28 cellular contexts compared by ENCODE assay signal in genomic region chr18:24515721-24516120, GRCh38. TPM values are rescaled to one million over a fixed set of nuclear protein-coding genes. Genes with fewer than 3 reads are reported as not detected.
DNase-seq lines count a peak whose midpoint lies in the region; ATAC-seq and TF ChIP-seq lines count a peak whose summit lies in the region.
"Had no signal": no experiment of that assay in that cellular context is flagged by ENCODE, and none has a peak within 500 bp of the region (broad histone marks: within the 10 kb centered on the region; RNA-seq: fewer than 3 reads in every experiment).

No MANE protein-coding gene starts in this region.

- H3K36me3 ChIP-seq in GM23338 (ENCODE audit: insufficient read depth), result no peaks in the 10 kb centered on the region
- H3K36me3 ChIP-seq: BLaER1 treated with 17β-estradiol and CSF1 and Interleukin-3, amounts not matched to agents 10 nM and 100 nM had no signal

- H3K4me1 Mint-ChIP-seq in GM23338, result no peaks in the 10 kb centered on the region; the same call in 2 of the 3 replicates
- H3K4me1 Mint-ChIP-seq in activated CD8-positive, alpha-beta memory T cell treated with anti-CD3 and anti-CD28 coated beads, Interleukin-2, amount 10 ng/mL, durations not matched to agents 7 days and 5 days, result no peaks in the 10 kb centered on the region
- H3K4me1 Mint-ChIP-seq: B cell had no signal

- DNase-seq in GM23338 (ENCODE audit: low spot score), result no peak
- DNase-seq in head of caudate nucleus, result peak in 26 of 42 donors; percentile 3 to 68 (median 22)
- DNase-seq in putamen (ENCODE audit: low spot score), result peak; percentile 58
- no peak for DNase-seq in activated CD8-positive, alpha-beta memory T cell treated with anti-CD3 and anti-CD28 coated beads, Interleukin-2, amount 10 ng/mL, durations not matched to agents 7 days and 5 days
- DNase-seq in DMS114 treated with DMSO at 0.1 percent for 48 hours (lab: John Stamatoyannopoulos, UW; ENCODE audit: unreplicated experiment), result no peak
- DNase-seq: 8988T; ACHN; AML-193; Caco-2; Calu3; CD4-positive, alpha-beta T cell; CD8-positive, alpha-beta T cell; DMS153; DMS53; DMS79; DND-41; EL; GDM1 had no signal

- CTCF ChIA-PET in activated CD8-positive, alpha-beta memory T cell treated with anti-CD3 and anti-CD28 coated beads, Interleukin-2, amount 10 ng/mL, durations not matched to agents 7 days and 5 days (lab: Charles Lee), result interaction anchor here (0.6 kb wide), 1 partner anchor 1454 kb away, joined by 3 read pairs; no protein-coding TSS in a partner anchor

- H3K27ac ChIP-seq in GM23338 (ENCODE audit: low read depth) (no peak overlapping the region), cingulate gyrus (ENCODE audit: low read depth, low read length) (peak overlapping the region; percentile 62)
- H3K27ac ChIP-seq: BLaER1 treated with 17β-estradiol and CSF1 and Interleukin-3, amounts not matched to agents 10 nM and 100 nM; C4-2B had no signal

- no peaks in the 10 kb centered on the region for H3F3A ChIP-seq in GM23338 (replicated peaks; ENCODE audit: low read depth)

- no peak for TF ChIP-seq CTCF in GM23338 (conservative IDR thresholded peaks at IDR 0.05; ENCODE audit: low read depth in 2 of 2)

- H3K4me3 ChIP-seq in GM23338, result no peak overlapping the region
- H3K4me3 ChIP-seq: BLaER1 treated with 17β-estradiol and CSF1 and Interleukin-3, amounts not matched to agents 10 nM and 100 nM; GM12878 had no signal

- H3K4me1 ChIP-seq in GM23338 (ENCODE audit: insufficient read depth), result no peaks in the 10 kb centered on the region
- H3K4me1 ChIP-seq: BLaER1 treated with 17β-estradiol and CSF1 and Interleukin-3, amounts not matched to agents 10 nM and 100 nM; Caco-2 had no signal

- no peaks in the 10 kb centered on the region for H3K79me2 ChIP-seq in GM23338 (replicated peaks; ENCODE audit: insufficient read depth)

- intact Hi-C loops in head of caudate nucleus (cut with DNase I), result no loop called here

- ATAC-seq in GM23338 (no peak), HG02678 (IDR thresholded peaks at IDR 0.05; ENCODE audit: unreplicated experiment) (no peak), HG02623 (IDR thresholded peaks at IDR 0.05; ENCODE audit: unreplicated experiment) (no peak)
- ATAC-seq in activated CD8-positive, alpha-beta memory T cell treated with anti-CD3 and anti-CD28 coated beads, Interleukin-2, amount 10 ng/mL, durations not matched to agents 7 days and 5 days, result no peak
- ATAC-seq: CD8-positive, alpha-beta T cell; GM12878 had no signal

- H3K9me3 Mint-ChIP-seq in GM23338, result no peaks in the 10 kb centered on the region
- H3K9me3 Mint-ChIP-seq in activated CD8-positive, alpha-beta memory T cell treated with anti-CD3 and anti-CD28 coated beads, Interleukin-2, amount 10 ng/mL, durations not matched to agents 7 days and 5 days (ENCODE audit: low read depth), result no peaks in the 10 kb centered on the region
- H3K9me3 Mint-ChIP-seq: CD4-positive, alpha-beta T cell; CD8-positive, alpha-beta T cell had no signal

- H3K4me2 ChIP-seq in GM23338, result no peak overlapping the region
- H3K4me2 ChIP-seq: BLaER1 treated with 17β-estradiol and CSF1 and Interleukin-3, amounts not matched to agents 10 nM and 100 nM had no signal

- no peaks in the 10 kb centered on the region for H3K36me3 Mint-ChIP-seq in GM23338 (ENCODE audit: low read depth)
- H3K36me3 Mint-ChIP-seq in activated CD8-positive, alpha-beta memory T cell treated with anti-CD3 and anti-CD28 coated beads, Interleukin-2, amount 10 ng/mL, durations not matched to agents 7 days and 5 days, result no peaks in the 10 kb centered on the region
- H3K36me3 Mint-ChIP-seq: CD8-positive, alpha-beta T cell had no signal

- H3K9me2 ChIP-seq in GM23338 (ENCODE audit: insufficient read depth), result 0 out of 2 replicates have a peak, but pooled peaks cover 11% of the 10 kb centered on the region

- H2AFZ ChIP-seq in GM23338, result 0 out of 2 replicates have a peak overlapping the region, but pooled peaks have one; percentile 28

- no peaks in the 10 kb centered on the region for H3K27me3 ChIP-seq in GM23338 (ENCODE audit: insufficient read depth)
- H3K27me3 ChIP-seq: BLaER1 treated with 17β-estradiol and CSF1 and Interleukin-3, amounts not matched to agents 10 nM and 100 nM had no signal

- H4K20me1 ChIP-seq in GM23338 (replicated peaks; ENCODE audit: insufficient read depth), result no peaks in the 10 kb centered on the region
- H4K20me1 ChIP-seq: BLaER1 treated with 17β-estradiol and CSF1 and Interleukin-3, amounts not matched to agents 10 nM and 100 nM had no signal

- H3K27ac Mint-ChIP-seq in GM23338, result no peak overlapping the region
- H3K27ac Mint-ChIP-seq in activated CD8-positive, alpha-beta memory T cell treated with anti-CD3 and anti-CD28 coated beads, Interleukin-2, amount 10 ng/mL, durations not matched to agents 7 days and 5 days, result no peak overlapping the region
- H3K27ac Mint-ChIP-seq: B cell; CD4-positive, alpha-beta T cell; CD8-positive, alpha-beta T cell had no signal

- peaks cover 7% of the 10 kb centered on the region for H3K27me3 Mint-ChIP-seq in GM23338 (ENCODE audit: insufficient read depth, low read depth, poor library complexity)
- H3K27me3 Mint-ChIP-seq in activated CD8-positive, alpha-beta memory T cell treated with anti-CD3 and anti-CD28 coated beads, Interleukin-2, amount 10 ng/mL, durations not matched to agents 7 days and 5 days, result no peaks in the 10 kb centered on the region
- H3K27me3 Mint-ChIP-seq: B cell; CD4-positive, alpha-beta T cell had no signal

- H3K4me3 Mint-ChIP-seq in GM23338, result no peak overlapping the region
- no peak overlapping the region for H3K4me3 Mint-ChIP-seq in activated CD8-positive, alpha-beta memory T cell treated with anti-CD3 and anti-CD28 coated beads, Interleukin-2, amount 10 ng/mL, durations not matched to agents 7 days and 5 days
- H3K4me3 Mint-ChIP-seq: B cell; CD4-positive, alpha-beta T cell; CD8-positive, alpha-beta T cell had no signal

TF ChIP-seq in GM23338, 12 proteins besides CTCF, POLR2A, EP300 and RAD21 (continues in another document):
- TF ChIP-seq ETS1 (IDR thresholded peaks at IDR 0.05) (no peak), POLR2AphosphoS5 (IDR thresholded peaks at IDR 0.05; ENCODE audit: low read depth) (no peak), JUNB (IDR thresholded peaks at IDR 0.05; ENCODE audit: unreplicated experiment) (no peak), STAT1 (IDR thresholded peaks at IDR 0.05; ENCODE audit: unreplicated experiment) (no peak)

RNA-seq across cellular contexts. Expression of gene HRH4, which starts 55.3 kb away (rescaled TPM):
- total RNA-seq in GM23338 (2014; rRNA removed; shearing (Covaris generic)), result 0.17 TPM in 1 of 2 replicates, not detected in the other
- polyA plus RNA-seq in GM23338 (2016; fragmentation: Nextera tagmentation; extraction: Ambion mirVana), result 0.07 TPM in 1 of 2 replicates, not detected in the other
- total RNA-seq in activated CD8-positive, alpha-beta memory T cell treated with anti-CD3 and anti-CD28 coated beads, Interleukin-2, amount 10 ng/mL, durations not matched to agents 7 days and 5 days, result not detected
- total RNA-seq: Caco-2; CD8-positive, alpha-beta T cell; Daoy; G401; GM12878 had no signal
- polyA plus RNA-seq: BJ, GM12878 had no signal

Comparison
In these comparisons a context has a peak if more than half of its experiments do, and no peak if none do; other contexts are left out.
1. DNase-seq: peak in head of caudate nucleus (26 of 42) and putamen (single experiment); none in GM23338 (single experiment), activated CD8-positive, alpha-beta memory T cell treated with anti-CD3 and anti-CD28 coated beads, Interleukin-2, amount 10 ng/mL, durations not matched to agents 7 days and 5 days (single experiment) and DMS114 treated with DMSO at 0.1 percent for 48 hours (single experiment).